22 cellular contexts compared by ENCODE assay signal in the genomic region with DNA sequence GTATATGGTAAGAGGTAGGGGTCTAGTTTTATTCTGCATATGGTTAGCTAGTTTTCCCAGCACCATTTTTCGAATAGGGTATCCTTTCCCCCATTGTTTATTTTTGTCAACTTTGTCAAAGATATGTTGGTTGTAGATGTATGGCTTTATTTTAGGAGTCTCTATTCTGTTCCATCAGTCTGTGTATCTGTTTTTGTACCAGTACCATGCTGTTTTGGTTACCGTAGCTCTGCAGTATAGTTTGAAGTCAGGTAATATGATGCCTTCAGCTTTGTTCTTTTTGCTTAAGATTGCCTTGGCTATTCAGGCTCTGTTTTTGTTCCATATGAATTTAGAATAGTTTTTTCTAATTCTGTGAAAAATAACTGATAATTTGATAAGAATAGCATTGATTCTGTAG. TPM values are rescaled to one million over a fixed set of nuclear protein-coding genes. Genes with fewer than 3 reads are reported as not detected.
A peak's percentile ranks its signal among the peaks of the same experiment; 100 is the strongest.
DNase-seq lines count a peak whose midpoint lies in the region; ATAC-seq, FAIRE-seq and TF ChIP-seq lines count a peak whose summit lies in the region.
"Had no signal": no experiment of that assay in that cellular context is flagged by ENCODE, and none has a peak within 500 bp of the region (broad histone marks: within the 10 kb centered on the region; RNA-seq: fewer than 3 reads in every experiment).

No MANE protein-coding gene starts in this region.

- BruUV-seq in HCT116 (replicated peaks; lab: Mats Ljungman, UMichigan), result no TSS peak
- no TSS peak for BruUV-seq in K562 (replicated peaks; lab: Mats Ljungman, UMichigan)

- intact Hi-C loops in HCT116 (cut with micrococcal nuclease) (no loop called here), K562 (cut with micrococcal nuclease) (no loop called here)

- H3K4me2 ChIP-seq in A549 (no peak overlapping the region), HCT116 (ENCODE audit: low read length) (no peak overlapping the region), K562 (ENCODE audit: insufficient read depth, low read length) (no peak overlapping the region)
- H3K4me2 ChIP-seq: GM23338 had no signal

- in situ Hi-C loops in K562 (cut with MboI), result no loop called here

- no peak overlapping the region for H3K4me3 Mint-ChIP-seq in stimulated activated effector memory CD8-positive, alpha-beta T cell treated with anti-CD3 and anti-CD28 coated beads, Interleukin-12 subunit alpha, Interleukin-12 subunit beta, amount 100 ng/mL, for 72 hours
- H3K4me3 Mint-ChIP-seq: CD4-positive, CD25-positive, alpha-beta regulatory T cell; CD8-positive, alpha-beta memory T cell; GM23338; H9 had no signal

- DNase-seq in A549 (ENCODE audit: low read depth in 1 of 2, low spot score in 1 of 2) (no peak), HCT116 (ENCODE audit: low read depth, low spot score) (no peak), K562 (ENCODE audit: extremely low read depth in 1 of 4, low spot score in 3 of 4) (no peak), NCI-H2107 (lab: John Stamatoyannopoulos, UW) (no peak)
- DNase-seq in stimulated activated effector memory CD8-positive, alpha-beta T cell treated with anti-CD3 and anti-CD28 coated beads, Interleukin-12 subunit alpha, Interleukin-12 subunit beta, amount 100 ng/mL, for 72 hours (ENCODE audit: low spot score in 2 of 2), result no peak
- DNase-seq: ACHN; BE2C; C1 segment of cervical spinal cord; CD4-positive, CD25-positive, alpha-beta regulatory T cell; CD8-positive, alpha-beta memory T cell; COR-L47; DMS 273 treated with DMSO at 0.1 percent for 48 hours; DMS53; DND-41; EL; H9; IMR-90; KBM-7 had no signal

- H3K79me2 ChIP-seq in HCT116 (ENCODE audit: insufficient read depth, low read length) (peaks cover 52% of the 10 kb centered on the region), K562 (ENCODE audit: control insufficient read depth, insufficient read depth, low read length) (peaks cover 3% of the 10 kb centered on the region; the same call in 1 of the 3 replicates)

- H3K36me3 ChIP-seq in HCT116 (ENCODE audit: control insufficient read depth in 1 of 2, insufficient read depth in 2 of 2, low read length in 2 of 2) (peaks cover 23 to 40% of the 10 kb centered on the region in 2 experiments), K562 (ENCODE audit: control insufficient read depth, insufficient read depth, low read length) (peaks cover 72% of the 10 kb centered on the region)

- RAD21 ChIA-PET in HCT116 (lab: Charles Lee; ENCODE audit: low non-redundant PET in 1 of 2, low total read pairs in 2 of 2, uncharacterized antibody in 2 of 2, unreplicated experiment in 2 of 2), result no interaction called here

- TF ChIP-seq CTCF in A549 (IDR thresholded peaks at IDR 0.05) (no peak), HCT116 (IDR thresholded peaks at IDR 0.05 in 2 of 3, conservative IDR thresholded peaks at IDR 0.05 in 1 of 3; ENCODE audit: borderline replicate concordance in 1 of 3, insufficient read depth in 1 of 3, low read depth in 2 of 3, low read length in 2 of 3) (no peak), K562 (IDR thresholded peaks at IDR 0.05 in 2 of 3, conservative IDR thresholded peaks at IDR 0.05 in 1 of 3; ENCODE audit: insufficient read depth in 2 of 3, low read depth in 1 of 3, low read length in 3 of 3) (no peak)

- H3K36me3 Mint-ChIP-seq in stimulated activated effector memory CD8-positive, alpha-beta T cell treated with anti-CD3 and anti-CD28 coated beads, Interleukin-12 subunit alpha, Interleukin-12 subunit beta, amount 100 ng/mL, for 72 hours, result peaks cover 93% of the 10 kb centered on the region

- H3K4me3 ChIP-seq in A549 (no peak overlapping the region), HCT116 (replicated peaks in 1 of 2; ENCODE audit: low read depth in 1 of 2, low read length in 2 of 2) (no peak overlapping the region), K562 (no peak overlapping the region)
- H3K4me3 ChIP-seq: GM23338 had no signal

- H3K9ac ChIP-seq in HCT116 (ENCODE audit: low read length) (no peak overlapping the region), K562 (ENCODE audit: insufficient read depth in 1 of 2, low read depth in 2 of 2, low read length in 2 of 2) (no peak overlapping the region)

- H3K4me1 Mint-ChIP-seq in stimulated activated effector memory CD8-positive, alpha-beta T cell treated with anti-CD3 and anti-CD28 coated beads, Interleukin-12 subunit alpha, Interleukin-12 subunit beta, amount 100 ng/mL, for 72 hours, result peaks cover 7% of the 10 kb centered on the region
- H3K4me1 Mint-ChIP-seq: GM23338, H9 had no signal

- H2AFZ ChIP-seq in HCT116 (ENCODE audit: low read depth, low read length, poor library complexity, severe bottlenecking), result no peak overlapping the region
- no peak overlapping the region for H2AFZ ChIP-seq in K562 (ENCODE audit: low read depth, low read length)
- H2AFZ ChIP-seq: GM23338 had no signal

- ATAC-seq in A549 (no peak), HCT116 (no peak), K562 (no peak), HG02970 (IDR thresholded peaks at IDR 0.05; ENCODE audit: low FRiP score, unreplicated experiment) (no peak)
- ATAC-seq in stimulated activated effector memory CD8-positive, alpha-beta T cell treated with anti-CD3 and anti-CD28 coated beads, Interleukin-12 subunit alpha, Interleukin-12 subunit beta, amount 100 ng/mL, for 72 hours, result no peak
- ATAC-seq: GM23338 had no signal

- CTCF ChIA-PET in A549 (lab: Yijun Ruan, JAX) (no interaction called here), HCT116 (lab: Charles Lee) (no interaction called here), K562 (lab: Yijun Ruan, JAX; ENCODE audit: low intra/inter-chr PET ratio) (no interaction called here)

- H3K4me1 ChIP-seq in A549, result 0 out of 3 replicates have a peak, but pooled peaks cover 3% of the 10 kb centered on the region
- H3K4me1 ChIP-seq in HCT116 (ENCODE audit: control insufficient read depth in 1 of 2, insufficient read depth in 2 of 2, low read length in 2 of 2), result no peaks in the 10 kb centered on the region
- no peaks in the 10 kb centered on the region for H3K4me1 ChIP-seq in K562 (replicated peaks in 1 of 2; ENCODE audit: control insufficient read depth in 2 of 2, insufficient read depth in 2 of 2, low read length in 2 of 2)

- POLR2A ChIA-PET in A549 (lab: Yijun Ruan, JAX) (no interaction called here), HCT116 (lab: Charles Lee) (no interaction called here), K562 (lab: Yijun Ruan, JAX) (no interaction called here)

- H3K9me3 Mint-ChIP-seq in stimulated activated effector memory CD8-positive, alpha-beta T cell treated with anti-CD3 and anti-CD28 coated beads, Interleukin-12 subunit alpha, Interleukin-12 subunit beta, amount 100 ng/mL, for 72 hours, result no peaks in the 10 kb centered on the region

- no peaks in the 10 kb centered on the region for H3K27me3 ChIP-seq in HCT116 (ENCODE audit: insufficient read depth, low read length)
- no peaks in the 10 kb centered on the region for H3K27me3 ChIP-seq in K562 (ENCODE audit: control insufficient read depth in 2 of 2, insufficient read depth in 2 of 2, low read length in 2 of 2)
- H3K27me3 ChIP-seq: BE2C had no signal

- TF ChIP-seq EP300 in A549 (IDR thresholded peaks at IDR 0.05), result no peak
- TF ChIP-seq EP300 in K562 (IDR thresholded peaks at IDR 0.05; ENCODE audit: low read length), result no peak

- 0 out of 2 replicates have a peak, but pooled peaks cover 6% of the 10 kb centered on the region for H4K20me1 ChIP-seq in HCT116 (ENCODE audit: insufficient read depth)
- no peaks in the 10 kb centered on the region for H4K20me1 ChIP-seq in K562 (replicated peaks; ENCODE audit: control insufficient read depth, insufficient read depth, low read length)

- no peaks in the 10 kb centered on the region for H3K9me1 ChIP-seq in K562 (ENCODE audit: control insufficient read depth, insufficient read depth, low read length)

- WGBS in A549 (ENCODE audit: missing lambda C conversion rate), result 96% methylated on average over 2 of the region's 2 CpGs
- whole genome bisulfite sequencing in K562 (ENCODE audit: insufficient coverage, low coverage, missing lambda C conversion rate), result 100% methylated on average over 2 of the region's 2 CpGs

- no peak for TF ChIP-seq POLR2A in A549 (IDR thresholded peaks at IDR 0.05; ENCODE audit: low read length)
- no peak for TF ChIP-seq POLR2A in HCT116 (IDR thresholded peaks at IDR 0.05; ENCODE audit: borderline replicate concordance, extremely low read depth, insufficient read depth, insufficient read length)
- no peak for TF ChIP-seq POLR2A in K562 (conservative IDR thresholded peaks at IDR 0.05)

- H3K27ac Mint-ChIP-seq in stimulated activated effector memory CD8-positive, alpha-beta T cell treated with anti-CD3 and anti-CD28 coated beads, Interleukin-12 subunit alpha, Interleukin-12 subunit beta, amount 100 ng/mL, for 72 hours, result peak overlapping the region; percentile 54
- H3K27ac Mint-ChIP-seq: CD4-positive, CD25-positive, alpha-beta regulatory T cell; GM23338; H9 had no signal

- H3K9me3 ChIP-seq in A549, result peaks cover 10% of the 10 kb centered on the region; the same call in 2 of the 3 replicates
- no peaks in the 10 kb centered on the region; a peak in 1 of 4 replicates for H3K9me3 ChIP-seq in HCT116 (ENCODE audit: control insufficient read depth in 1 of 2, insufficient read depth in 1 of 2, low read depth in 1 of 2, low read length in 2 of 2)
- no peaks in the 10 kb centered on the region for H3K9me3 ChIP-seq in K562 (replicated peaks; ENCODE audit: control insufficient read depth, insufficient read depth, low read depth, low read length)
- H3K9me3 ChIP-seq: BE2C had no signal

- FAIRE-seq in A549 (lab: Jason Lieb, UNC) (no peak), K562 (lab: Jason Lieb, UNC) (no peak)
- FAIRE-seq: GM12892 had no signal

- H3K9me2 ChIP-seq in HCT116 (ENCODE audit: insufficient read depth), result no peaks in the 10 kb centered on the region

- TF ChIP-seq RAD21 in A549 (conservative IDR thresholded peaks at IDR 0.05 in 1 of 2, IDR thresholded peaks at IDR 0.05 in 1 of 2) (no peak), HCT116 (IDR thresholded peaks at IDR 0.05; ENCODE audit: low read depth) (no peak), K562 (CRISPR knock-in tag; conservative IDR thresholded peaks at IDR 0.05 in 1 of 2, IDR thresholded peaks at IDR 0.05 in 1 of 2) (no peak)

- H3K27ac ChIP-seq in A549 (no peak overlapping the region), HCT116 (ENCODE audit: low read depth, low read length) (no peak overlapping the region), K562 (ENCODE audit: extremely low read depth, low read depth, low read length) (no peak overlapping the region)
- H3K27ac ChIP-seq: HL-60 had no signal

RNA-seq across cellular contexts. Expression of gene TBK1, which starts 24.9 kb away (rescaled TPM):
- polyA plus RNA-seq in A549 (2011; rRNA removed) (34.6 and 52.5 TPM in 2 replicates), A549 (2017; fragmentation: RNase III; extraction: RNeasy Plus Mini Kit Qiagen cat#74134 plus additional on column Dnase treatment) (28.0 to 29.3 TPM (median 28.7 TPM) in 3 replicates), K562 (2011; rRNA removed) (19.7 and 27.8 TPM in 2 replicates), K562 (2014; fragmentation: Illumina TruSeq; extraction: Trizol) (27.8 and 32.3 TPM in 2 replicates), K562 (2014; fragmentation: Nextera tagmentation; extraction: Ambion mirVana) (10 to 100 TPM; 20.4 to 24.9 TPM), K562 (2014; rRNA removed) (29.3 and 33.0 TPM in 2 replicates)
- polyA plus RNA-seq in A549 (2012; cell fraction: cytosol; rRNA removed), result 8.1 and 8.3 TPM in 2 replicates
- polyA plus RNA-seq in A549 (2012; cell fraction: nucleus; rRNA removed), result 5.3 and 10.0 TPM in 2 replicates
- 11.8 and 12.2 TPM in 2 replicates for polyA minus RNA-seq in A549 (2011; rRNA and poly(A)+ RNA removed)
- total RNA-seq in HCT116 (2021; ENCODE audit: unreplicated experiment) (27.0 TPM), K562 (2014; rRNA removed) (19.5 and 23.9 TPM in 2 replicates), K562 (2014; rRNA removed; fragmentation: Illumina TruSeq; extraction: Trizol) (40.1 and 43.9 TPM in 2 replicates), K562 (2015; rRNA removed; fragmentation: Illumina TruSeq; extraction: Trizol) (33.2 and 42.0 TPM in 2 replicates), K562 (2021) (21.5 and 23.7 TPM in 2 replicates)
- 5.3 and 7.3 TPM in 2 replicates for polyA plus RNA-seq in HCT116 (2012)
- total RNA-seq in K562 (2011; cell fraction: chromatin; rRNA removed; ENCODE audit: low replicate concordance), result 22.1 and 91.8 TPM in 2 replicates
- total RNA-seq in K562 (2011; cell fraction: nucleolus; rRNA removed), result 8.7 and 16.3 TPM in 2 replicates
- 24.5 and 26.7 TPM in 2 replicates for total RNA-seq in K562 (2011; cell fraction: nucleoplasm; rRNA removed)
- 1.7 and 6.0 TPM in 2 replicates for polyA plus RNA-seq in K562 (2011; cell fraction: cytosol; rRNA removed)
- 8.5 and 10.8 TPM in 2 replicates for polyA plus RNA-seq in K562 (2011; cell fraction: nucleus; rRNA removed)
- 17.4 and 17.8 TPM in 2 replicates for polyA plus RNA-seq in K562 (2012)
- 30.7 and 31.6 TPM in 2 replicates for polyA minus RNA-seq in K562 (2011; rRNA and poly(A)+ RNA removed)
- 7.7 and 10.6 TPM in 2 replicates for polyA minus RNA-seq in K562 (2011; cell fraction: cytosol; rRNA and poly(A)+ RNA removed)
- polyA minus RNA-seq in K562 (2011; cell fraction: nucleus; rRNA and poly(A)+ RNA removed), result 11.6 and 21.8 TPM in 2 replicates

Comparison
In these comparisons a context has a peak if more than half of its experiments do, and no peak if none do; other contexts are left out.
1. Of the 35 proteins assayed by ChIP-seq in both K562 and A549: peak only in K562: none; only in A549: HDAC2; in both: none; in neither: 33; mixed calls (peak in some experiments, not most) for 1.